8 cellular contexts compared by ENCODE assay signal in the genomic region with DNA sequence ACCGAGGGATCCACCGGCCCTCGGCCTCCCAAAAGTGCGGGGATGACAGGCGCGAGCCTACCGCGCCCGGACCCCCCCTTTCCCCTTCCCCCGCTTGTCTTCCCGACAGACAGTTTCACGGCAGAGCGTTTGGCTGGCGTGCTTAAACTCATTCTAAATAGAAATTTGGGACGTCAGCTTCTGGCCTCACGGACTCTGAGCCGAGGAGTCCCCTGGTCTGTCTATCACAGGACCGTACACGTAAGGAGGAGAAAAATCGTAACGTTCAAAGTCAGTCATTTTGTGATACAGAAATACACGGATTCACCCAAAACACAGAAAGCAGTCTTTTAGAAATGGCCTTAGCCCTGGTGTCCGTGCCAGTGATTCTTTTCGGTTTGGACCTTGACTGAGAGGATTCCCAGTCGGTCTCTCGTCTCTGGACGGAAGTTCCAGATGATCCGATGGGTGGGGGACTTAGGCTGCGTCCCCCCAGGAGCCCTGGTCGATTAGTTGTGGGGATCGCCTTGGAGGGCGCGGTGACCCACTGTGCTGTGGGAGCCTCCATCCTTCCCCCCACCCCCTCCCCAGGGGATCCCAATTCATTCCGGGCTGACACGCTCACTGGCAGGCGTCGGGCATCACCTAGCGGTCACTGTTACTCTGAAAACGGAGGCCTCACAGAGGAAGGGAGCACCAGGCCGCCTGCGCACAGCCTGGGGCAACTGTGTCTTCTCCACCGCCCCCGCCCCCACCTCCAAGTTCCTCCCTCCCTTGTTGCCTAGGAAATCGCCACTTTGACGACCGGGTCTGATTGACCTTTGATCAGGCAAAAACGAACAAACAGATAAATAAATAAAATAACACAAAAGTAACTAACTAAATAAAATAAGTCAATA.
DNase-seq lines count a peak whose midpoint lies in the region; ATAC-seq and TF ChIP-seq lines count a peak whose summit lies in the region.
"Not testable (repeated sequence)": the region's sequence is repeated elsewhere in the genome, so short reads cannot be mapped to it uniquely, and the experiment has no call there.

No MANE protein-coding gene starts in this region.

- H3K9me3 ChIP-seq in CD4-positive, CD25-positive, alpha-beta regulatory T cell (ENCODE audit: control insufficient read depth in 2 of 2, low read length in 2 of 2), result not testable (repeated sequence)

- not testable (repeated sequence) for H3K36me3 ChIP-seq in CD4-positive, CD25-positive, alpha-beta regulatory T cell (ENCODE audit: control insufficient read depth, insufficient read depth, low read length)

- H3K27ac Mint-ChIP-seq in CD4-positive, CD25-positive, alpha-beta regulatory T cell; natural killer cell treated with Interleukin-12 subunit alpha and Interleukin-12 subunit beta and Interleukin-15 and Interleukin-18, amount 100 ng/mL, for 72 hours: not testable (repeated sequence)

- not testable (repeated sequence) for TF ChIP-seq CTCF in foreskin keratinocyte (conservative IDR thresholded peaks at IDR 0.05)

- not testable (repeated sequence) for H3K27me3 ChIP-seq in CD4-positive, CD25-positive, alpha-beta regulatory T cell (ENCODE audit: control insufficient read depth, insufficient read depth, low read length); foreskin keratinocyte

- ATAC-seq in CD4-positive, CD25-positive, alpha-beta regulatory T cell (ENCODE audit: low read depth in 2 of 2), result peak; percentile 35 to 48
- ATAC-seq in GM19025 (IDR thresholded peaks at IDR 0.05; ENCODE audit: low read depth, unreplicated experiment) (peak; percentile 34), GM21526 (IDR thresholded peaks at IDR 0.05; ENCODE audit: low FRiP score, unreplicated experiment) (peak; percentile 44), HG02852 (IDR thresholded peaks at IDR 0.05; ENCODE audit: unreplicated experiment) (peak; percentile 42), HG03175 (IDR thresholded peaks at IDR 0.05; ENCODE audit: unreplicated experiment) (peak; percentile 46), SK-N-SH treated with all-trans-retinoic acid at 6 μM for 48 hours (peak; percentile 82), foreskin keratinocyte (peak; percentile 68)
- ATAC-seq in natural killer cell treated with Interleukin-12 subunit alpha and Interleukin-12 subunit beta and Interleukin-15 and Interleukin-18, amount 100 ng/mL, for 72 hours, result peak; percentile 70 to 75

- not testable (repeated sequence) for H3K4me3 ChIP-seq in CD4-positive, CD25-positive, alpha-beta regulatory T cell (ENCODE audit: low read depth, low read length)

- H3K4me1 ChIP-seq in CD4-positive, CD25-positive, alpha-beta regulatory T cell (ENCODE audit: control insufficient read depth, insufficient read depth, low read length, poor library complexity, severe bottlenecking); foreskin keratinocyte: not testable (repeated sequence)

- not testable (repeated sequence) for H3K4me3 Mint-ChIP-seq in CD4-positive, CD25-positive, alpha-beta regulatory T cell; natural killer cell treated with Interleukin-12 subunit alpha and Interleukin-12 subunit beta and Interleukin-15 and Interleukin-18, amount 100 ng/mL, for 72 hours

- not testable (repeated sequence) for H3K27ac ChIP-seq in CD4-positive, CD25-positive, alpha-beta regulatory T cell (ENCODE audit: insufficient read depth, low read length, poor library complexity, severe bottlenecking); foreskin keratinocyte

- H3K9me3 Mint-ChIP-seq in CD4-positive, CD25-positive, alpha-beta regulatory T cell; natural killer cell treated with Interleukin-12 subunit alpha and Interleukin-12 subunit beta and Interleukin-15 and Interleukin-18, amount 100 ng/mL, for 72 hours: not testable (repeated sequence)

- H3K36me3 Mint-ChIP-seq in CD4-positive, CD25-positive, alpha-beta regulatory T cell; natural killer cell treated with Interleukin-12 subunit alpha and Interleukin-12 subunit beta and Interleukin-15 and Interleukin-18, amount 100 ng/mL, for 72 hours: not testable (repeated sequence)

- not testable (repeated sequence) for DNase-seq in CD4-positive, CD25-positive, alpha-beta regulatory T cell; foreskin keratinocyte; natural killer cell treated with Interleukin-12 subunit alpha and Interleukin-12 subunit beta and Interleukin-15 and Interleukin-18, amount 100 ng/mL, for 72 hours (ENCODE audit: low spot score)

- not testable (repeated sequence) for H3K27me3 Mint-ChIP-seq in CD4-positive, CD25-positive, alpha-beta regulatory T cell; natural killer cell treated with Interleukin-12 subunit alpha and Interleukin-12 subunit beta and Interleukin-15 and Interleukin-18, amount 100 ng/mL, for 72 hours

- not testable (repeated sequence) for H3K4me1 Mint-ChIP-seq in CD4-positive, CD25-positive, alpha-beta regulatory T cell; natural killer cell treated with Interleukin-12 subunit alpha and Interleukin-12 subunit beta and Interleukin-15 and Interleukin-18, amount 100 ng/mL, for 72 hours (ENCODE audit: low read depth in 2 of 2)
